In the genomic region with DNA sequence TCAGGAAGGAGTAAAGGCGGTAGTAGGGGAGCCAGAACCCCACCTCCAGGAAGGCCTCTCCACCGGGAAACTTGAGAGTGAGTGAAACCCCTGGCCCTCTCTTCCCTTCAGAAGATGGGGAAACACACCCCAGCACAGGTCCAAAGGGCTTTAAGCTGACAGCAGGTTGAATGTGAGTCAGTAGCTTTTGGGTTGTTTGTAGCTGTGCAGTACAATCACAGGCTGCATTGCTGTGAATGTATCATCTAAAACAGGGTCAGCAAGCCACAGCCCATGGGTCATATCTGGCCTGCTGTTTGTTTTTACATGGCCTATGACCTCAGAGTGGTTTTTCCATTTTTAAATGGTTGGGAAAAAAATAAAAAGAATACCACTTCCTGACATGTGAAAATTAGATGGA, we compare ENCODE assay signal across 21 cellular contexts. TPM values are rescaled to one million over a fixed set of nuclear protein-coding genes. Genes with fewer than 3 reads are reported as not detected.
DNase-seq lines count a peak whose midpoint lies in the region; ATAC-seq, FAIRE-seq and TF ChIP-seq lines count a peak whose summit lies in the region.
"Had no signal": no experiment of that assay in that cellular context is flagged by ENCODE, and none has a peak within 500 bp of the region (broad histone marks: within the 10 kb centered on the region; RNA-seq: fewer than 3 reads in every experiment).

No MANE protein-coding gene starts in this region.

- H3K4me1 ChIP-seq in astrocyte (ENCODE audit: insufficient read depth, low read length) (peaks cover 16% of the 10 kb centered on the region), mucosa of rectum (ENCODE audit: control insufficient read depth in 2 of 2, insufficient read depth in 2 of 2, low read length in 2 of 2) (peaks cover 34 to 57% of the 10 kb centered on the region in 2 donors)
- H3K4me1 ChIP-seq: breast epithelium, vagina had no signal

- H2AFZ ChIP-seq in astrocyte (ENCODE audit: low read depth, low read length), result no peak overlapping the region

- DNase-seq in CD14-positive monocyte (ENCODE audit: low spot score) (no peak), HS-5 (ENCODE audit: low read depth) (peak; percentile 34), astrocyte (ENCODE audit: low read depth) (peak; percentile 9), iPS-NIHi11 (ENCODE audit: low spot score) (no peak)
- no peak for DNase-seq in activated CD4-positive, CD25-positive, alpha-beta regulatory T cell treated with anti-CD3 and anti-CD28 coated beads, Interleukin-2, amount 50 U/mL, for 72 hours
- no peak for DNase-seq in activated CD4-positive, alpha-beta T cell treated with anti-CD3 and anti-CD28 coated beads, Interleukin-2, amount 50 U/mL, for 4 hours
- DNase-seq: activated CD4-positive, alpha-beta T cell treated with anti-CD3 and anti-CD28 coated beads for 4 hours; GDM1; heart left ventricle; NCI-H1105 treated with DMSO at 0.1 percent for 48 hours; NCI-H69; retina had no signal

- H3K27me3 ChIP-seq in astrocyte (ENCODE audit: insufficient read depth, low read length), result no peaks in the 10 kb centered on the region
- no peaks in the 10 kb centered on the region for H3K27me3 ChIP-seq in mucosa of rectum (ENCODE audit: control insufficient read depth in 2 of 2, insufficient read depth in 2 of 2, low read length in 2 of 2)
- H3K27me3 ChIP-seq: breast epithelium, vagina had no signal

- H3K36me3 ChIP-seq in astrocyte (ENCODE audit: insufficient read depth, low read length) (no peaks in the 10 kb centered on the region), mucosa of rectum (ENCODE audit: control insufficient read depth in 2 of 2, insufficient read depth in 2 of 2, low read length in 2 of 2) (no peaks in the 10 kb centered on the region)
- H3K36me3 ChIP-seq: breast epithelium, heart left ventricle, vagina had no signal

- ATAC-seq in GM21447 (IDR thresholded peaks at IDR 0.05; ENCODE audit: unreplicated experiment), result no peak
- ATAC-seq: esophagus mucosa, heart left ventricle had no signal

- H3K36me3 Mint-ChIP-seq in CD14-positive monocyte (peaks cover 6 to 22% of the 10 kb centered on the region in 2 donors), astrocyte (ENCODE audit: low read depth, unreplicated experiment) (no peaks in the 10 kb centered on the region)
- H3K36me3 Mint-ChIP-seq: activated naive CD4-positive, alpha-beta T cell treated with anti-CD3 and anti-CD28 coated beads, Interleukin-2, amount 50 U/mL, for 72 hours had no signal

- H3K4me3 ChIP-seq in astrocyte (ENCODE audit: insufficient read depth, low read depth, low read length), result no peak overlapping the region
- H3K4me3 ChIP-seq in mucosa of rectum (ENCODE audit: low read length in 2 of 2), result no peak overlapping the region
- H3K4me3 ChIP-seq: breast epithelium, heart left ventricle, vagina had no signal

- no peak overlapping the region for H3K4me3 Mint-ChIP-seq in CD14-positive monocyte
- H3K4me3 Mint-ChIP-seq in astrocyte (ENCODE audit: unreplicated experiment), result no peak overlapping the region

- H3K4me1 Mint-ChIP-seq in CD14-positive monocyte (peaks cover 94% of the 10 kb centered on the region), astrocyte (ENCODE audit: low read depth, unreplicated experiment) (peaks cover 23% of the 10 kb centered on the region)

- no peaks in the 10 kb centered on the region for H4K20me1 ChIP-seq in astrocyte (ENCODE audit: insufficient read depth, low read length)

- intact Hi-C loops in CD14-positive monocyte (cut with micrococcal nuclease), result loop anchor here in 1 of 2 donors (10.0 kb wide), 2 partner anchors 127 to 257 kb away; no protein-coding TSS in a partner anchor

- H3K27me3 Mint-ChIP-seq in CD14-positive monocyte (ENCODE audit: low read depth in 3 of 3) (peaks cover 0 to 1% (median 0%) of the 10 kb centered on the region in 3 donors), astrocyte (ENCODE audit: low read depth, unreplicated experiment) (no peaks in the 10 kb centered on the region)

- no peak overlapping the region for H3K4me2 ChIP-seq in astrocyte (ENCODE audit: low read length)
- H3K4me2 ChIP-seq: KMS-11 had no signal

- no peak for FAIRE-seq in astrocyte (lab: Jason Lieb, UNC)
- FAIRE-seq: GM12892, keratinocyte had no signal

- H3K9me3 Mint-ChIP-seq in CD14-positive monocyte, result no peaks in the 10 kb centered on the region
- peaks cover under 1% of the 10 kb centered on the region for H3K9me3 Mint-ChIP-seq in astrocyte (ENCODE audit: unreplicated experiment)

- H3K27ac Mint-ChIP-seq in CD14-positive monocyte (peak overlapping the region in 6 of 7 donors; percentile 48 to 85 (median 67)), astrocyte (ENCODE audit: unreplicated experiment) (no peak overlapping the region)

- no peaks in the 10 kb centered on the region for H3K9me3 ChIP-seq in astrocyte (ENCODE audit: insufficient read depth, low read depth, low read length)
- peaks cover 0 to 2% of the 10 kb centered on the region in 2 donors for H3K9me3 ChIP-seq in mucosa of rectum (ENCODE audit: control insufficient read depth in 2 of 2, low read length in 2 of 2)
- H3K9me3 ChIP-seq: breast epithelium, heart left ventricle, vagina had no signal

- H3K27ac ChIP-seq in astrocyte (ENCODE audit: low read depth, low read length) (no peak overlapping the region), mucosa of rectum (ENCODE audit: low read depth in 2 of 2, low read length in 2 of 2) (peak overlapping the region; percentile 40 to 50)
- H3K27ac ChIP-seq: breast epithelium, heart left ventricle, KMS-11, vagina had no signal

- no peak for TF ChIP-seq CTCF in CD14-positive monocyte (IDR thresholded peaks at IDR 0.05)
- TF ChIP-seq CTCF in astrocyte (IDR thresholded peaks at IDR 0.05; ENCODE audit: insufficient read depth, low read depth, low read length), result no peak

- no peaks in the 10 kb centered on the region for H3K79me2 ChIP-seq in astrocyte (ENCODE audit: insufficient read depth, low read length)

- no peak overlapping the region for H3K9ac ChIP-seq in astrocyte (ENCODE audit: low read length)
- H3K9ac ChIP-seq in mucosa of rectum (ENCODE audit: low read depth in 1 of 2, low read length in 2 of 2), result no peak overlapping the region
- H3K9ac ChIP-seq: KMS-11 had no signal

RNA-seq across cellular contexts. Expression of gene OTULINL, which starts 10.0 kb away (rescaled TPM):
- polyA plus RNA-seq in CD14-positive monocyte, result 100 to 1,000 TPM in 1 of 2 donors, 10 to 100 TPM in 1; 92.9 to 107 TPM
- 2.8 and 4.7 TPM in 2 replicates for total RNA-seq in astrocyte

Comparison
In these comparisons a context has a peak if more than half of its experiments do, and no peak if none do; other contexts are left out.
1. DNase-seq: peak in HS-5 (single experiment) and astrocyte (single experiment); none in CD14-positive monocyte (single experiment), iPS-NIHi11 (single experiment), activated CD4-positive, CD25-positive, alpha-beta regulatory T cell treated with anti-CD3 and anti-CD28 coated beads, Interleukin-2, amount 50 U/mL, for 72 hours (single experiment) and activated CD4-positive, alpha-beta T cell treated with anti-CD3 and anti-CD28 coated beads, Interleukin-2, amount 50 U/mL, for 4 hours (0 of 2).